In the genomic region with DNA sequence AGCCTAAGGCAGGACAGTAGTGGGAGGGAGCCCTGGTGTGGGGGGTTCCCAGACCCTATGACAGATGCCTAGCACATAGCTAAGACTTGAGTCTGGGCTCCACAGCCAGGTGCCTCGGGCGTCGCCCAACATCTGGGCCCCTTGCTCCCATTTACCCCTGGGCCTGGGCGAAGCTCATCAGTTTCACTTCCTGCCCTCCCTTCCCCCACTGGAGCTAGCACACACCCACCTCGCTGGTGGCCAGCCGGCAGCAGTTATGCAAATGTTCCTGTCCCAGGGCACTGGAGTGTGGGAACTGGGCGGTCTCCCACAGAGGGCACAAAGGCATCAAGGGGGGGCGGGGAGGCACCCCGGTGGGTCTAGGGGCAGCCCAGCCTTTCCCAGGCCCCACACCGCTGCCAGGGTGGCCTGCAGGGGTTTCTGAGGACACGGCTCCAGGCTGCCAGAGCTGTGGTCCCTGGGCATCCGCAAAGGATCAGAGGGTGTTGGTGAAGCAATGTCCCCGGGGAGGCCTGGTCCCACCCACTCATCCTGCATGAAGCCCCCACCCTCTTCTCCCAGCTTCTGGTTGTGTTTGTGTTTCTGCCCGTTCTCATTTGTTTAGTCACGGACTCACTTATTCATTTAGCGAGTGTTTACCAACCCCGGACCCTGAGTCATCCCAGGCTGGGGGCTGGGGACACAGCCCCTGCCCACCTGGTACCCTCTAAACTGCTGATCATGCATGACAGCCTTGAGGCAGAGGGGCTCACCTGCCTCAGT, we compare ENCODE assay signal across 9 cellular contexts. TPM values are rescaled to one million over a fixed set of nuclear protein-coding genes. Genes with fewer than 3 reads are reported as not detected.
A peak's percentile ranks its signal among the peaks of the same experiment; 100 is the strongest.
DNase-seq lines count a peak whose midpoint lies in the region; ATAC-seq, FAIRE-seq and TF ChIP-seq lines count a peak whose summit lies in the region.
"Had no signal": no experiment of that assay in that cellular context is flagged by ENCODE, and none has a peak within 500 bp of the region (broad histone marks: within the 10 kb centered on the region; RNA-seq: fewer than 3 reads in every experiment).

No MANE protein-coding gene starts in this region.

- TF ChIP-seq EP300 in K562 (IDR thresholded peaks at IDR 0.05; ENCODE audit: low read length), result no peak; the same call in 1 of the 2 replicates

- H4K20me1 ChIP-seq in K562 (replicated peaks; ENCODE audit: control insufficient read depth, insufficient read depth, low read length), result no peaks in the 10 kb centered on the region; the same call in 1 of the 2 replicates

- H2AFZ ChIP-seq in K562 (ENCODE audit: low read depth, low read length), result no peak overlapping the region; the same call in 1 of the 2 replicates
- H2AFZ ChIP-seq in mesenchymal stem cell (ENCODE audit: low read depth, low read length), result peak overlapping the region; percentile 20
- H2AFZ ChIP-seq: parathyroid adenoma had no signal

- WGBS in K562 (ENCODE audit: insufficient coverage, low coverage, missing lambda C conversion rate), result 15% methylated on average over 17 of the region's 17 CpGs
- 11% methylated on average over 17 of the region's 17 CpGs for WGBS in mesenchymal stem cell

- H3K14ac ChIP-seq in mesenchymal stem cell (ENCODE audit: low read length in 2 of 2), result no peak overlapping the region

- peak overlapping the region; percentile 17 for H2AK5ac ChIP-seq in mesenchymal stem cell (ENCODE audit: low read length, severe bottlenecking)

- H2BK12ac ChIP-seq in mesenchymal stem cell (ENCODE audit: low read length in 2 of 2), result peak overlapping the region; percentile 23 to 93

- H3K27me3 Mint-ChIP-seq in CD14-positive monocyte (ENCODE audit: low read depth in 3 of 3), result peaks cover 0 to 2% (median 0%) of the 10 kb centered on the region in 3 donors

- H3K4me3 Mint-ChIP-seq in CD14-positive monocyte, result peak overlapping the region; percentile 72 to 79

- H3K27ac Mint-ChIP-seq in CD14-positive monocyte, result peak overlapping the region; percentile 11 to 87 (median 78)

- ATAC-seq in GM18861 (IDR thresholded peaks at IDR 0.05; ENCODE audit: unreplicated experiment), result peak; percentile 54
- ATAC-seq in HG02970 (IDR thresholded peaks at IDR 0.05; ENCODE audit: low FRiP score, unreplicated experiment), result peak; percentile 68
- ATAC-seq in K562, result peak; percentile 75

- H2BK120ac ChIP-seq in mesenchymal stem cell (ENCODE audit: low read depth, low read length), result peak overlapping the region; percentile 4

- no peak for TF ChIP-seq POLR2A in K562 (conservative IDR thresholded peaks at IDR 0.05)

- no peaks in the 10 kb centered on the region for H3K9me3 ChIP-seq in K562 (replicated peaks; ENCODE audit: control insufficient read depth, insufficient read depth, low read depth, low read length)
- H3K9me3 ChIP-seq in mesenchymal stem cell (ENCODE audit: control insufficient read depth, low read length), result no peaks in the 10 kb centered on the region

- BruUV-seq in K562 (replicated peaks; lab: Mats Ljungman, UMichigan), result no TSS peak

- peaks cover 0 to 2% (median 0%) of the 10 kb centered on the region in 7 donors for H3K9me3 Mint-ChIP-seq in CD14-positive monocyte

- peak overlapping the region; percentile 12 to 62 for H3K4ac ChIP-seq in mesenchymal stem cell (ENCODE audit: low read depth in 1 of 2, low read length in 2 of 2)

- H3K27ac ChIP-seq in K562 (ENCODE audit: extremely low read depth, low read depth, low read length) (no peak overlapping the region), mesenchymal stem cell (ENCODE audit: low read length, poor library complexity, severe bottlenecking) (no peak overlapping the region)
- H3K27ac ChIP-seq: parathyroid adenoma had no signal

- peaks cover 34% of the 10 kb centered on the region for H3K4me1 Mint-ChIP-seq in CD14-positive monocyte

- no peaks in the 10 kb centered on the region for H3K79me1 ChIP-seq in mesenchymal stem cell (replicated peaks; ENCODE audit: low read length, poor library complexity, severe bottlenecking)

- peaks cover 27 to 73% of the 10 kb centered on the region in 2 experiments; a peak in 4 of 5 replicates for H3K27me3 ChIP-seq in K562 (ENCODE audit: control insufficient read depth in 2 of 2, insufficient read depth in 2 of 2, low read length in 2 of 2)
- H3K27me3 ChIP-seq in mesenchymal stem cell (ENCODE audit: control insufficient read depth in 1 of 2, insufficient read depth in 1 of 2, low read length in 2 of 2), result no peaks in the 10 kb centered on the region

- H3K36me3 Mint-ChIP-seq in CD14-positive monocyte, result peaks cover 25 to 48% of the 10 kb centered on the region in 2 donors

- intact Hi-C loops in CD14-positive monocyte (cut with micrococcal nuclease), result loop anchor here in 1 of 2 donors (2.0 kb wide), 1 partner anchor 20 kb away; a partner anchor contains a TSS
- intact Hi-C loops in K562 (cut with micrococcal nuclease), result no loop called here

- POLR2A ChIA-PET in K562 (lab: Yijun Ruan, JAX), result interaction anchor here (0.6 to 1.4 kb wide), 5 partner anchors 11 to 727 kb away, joined by 3 to 7 read pairs (median 3); no protein-coding TSS in a partner anchor

- peak overlapping the region; percentile 87 for H4K8ac ChIP-seq in mesenchymal stem cell (ENCODE audit: low read length)

- H3K4me3 ChIP-seq in K562 (no peak overlapping the region), mesenchymal stem cell (ENCODE audit: insufficient read depth in 1 of 2, low read depth in 1 of 2, low read length in 2 of 2) (no peak overlapping the region)

- H4K91ac ChIP-seq in mesenchymal stem cell (ENCODE audit: low read length), result peak overlapping the region; percentile 88

- no peak for FAIRE-seq in K562 (lab: Jason Lieb, UNC)

- H2BK5ac ChIP-seq in mesenchymal stem cell (ENCODE audit: low read depth, low read length, poor library complexity, severe bottlenecking), result no peak overlapping the region

- in situ Hi-C loops in K562 (cut with MboI), result loop anchor here (25.0 kb wide), 1 partner anchor 355 kb away; a partner anchor contains a TSS

- TF ChIP-seq CTCF in CD14-positive monocyte (IDR thresholded peaks at IDR 0.05) (no peak), K562 (IDR thresholded peaks at IDR 0.05 in 2 of 3, conservative IDR thresholded peaks at IDR 0.05 in 1 of 3; ENCODE audit: insufficient read depth in 2 of 3, low read depth in 1 of 3, low read length in 3 of 3) (no peak)

- H3K79me2 ChIP-seq in K562 (ENCODE audit: control insufficient read depth, insufficient read depth, low read length), result no peaks in the 10 kb centered on the region
- H3K79me2 ChIP-seq: parathyroid adenoma had no signal

- H3K4me2 ChIP-seq in K562 (ENCODE audit: insufficient read depth, low read length) (no peak overlapping the region), mesenchymal stem cell (ENCODE audit: low read length, poor library complexity, severe bottlenecking) (peak overlapping the region; percentile 30)

- CTCF ChIA-PET in K562 (lab: Yijun Ruan, JAX; ENCODE audit: low intra/inter-chr PET ratio), result no interaction called here

- peak overlapping the region in 1 of 2 experiments; percentile 83; a peak in 2 of 4 replicates for H3K9ac ChIP-seq in K562 (ENCODE audit: insufficient read depth in 1 of 2, low read depth in 2 of 2, low read length in 2 of 2)
- no peak overlapping the region for H3K9ac ChIP-seq in mesenchymal stem cell (ENCODE audit: low read length)
- H3K9ac ChIP-seq: parathyroid adenoma had no signal

- no peak overlapping the region for H3K23ac ChIP-seq in mesenchymal stem cell (ENCODE audit: low read length in 2 of 2)

- no peak for TF ChIP-seq RAD21 in K562 (CRISPR knock-in tag; conservative IDR thresholded peaks at IDR 0.05 in 1 of 2, IDR thresholded peaks at IDR 0.05 in 1 of 2)

- H3K4me1 ChIP-seq in K562 (replicated peaks in 1 of 2; ENCODE audit: control insufficient read depth in 2 of 2, insufficient read depth in 2 of 2, low read length in 2 of 2) (peaks cover 0 to 19% of the 10 kb centered on the region in 2 experiments; a peak in 2 of 5 replicates), mesenchymal stem cell (ENCODE audit: control insufficient read depth, insufficient read depth, low read depth, low read length) (peaks cover 29% of the 10 kb centered on the region)
- H3K4me1 ChIP-seq: parathyroid adenoma had no signal

- H2BK15ac ChIP-seq in mesenchymal stem cell (ENCODE audit: low read depth, poor library complexity, severe bottlenecking), result peak overlapping the region; percentile 60

- H3K18ac ChIP-seq in mesenchymal stem cell (ENCODE audit: low read depth in 1 of 2, low read length in 2 of 2), result peak overlapping the region; percentile 44 to 95

- no peaks in the 10 kb centered on the region for H3K9me1 ChIP-seq in K562 (ENCODE audit: control insufficient read depth, insufficient read depth, low read length)

- H3K36me3 ChIP-seq in K562 (ENCODE audit: control insufficient read depth, insufficient read depth, low read length) (no peaks in the 10 kb centered on the region), mesenchymal stem cell (ENCODE audit: control insufficient read depth in 1 of 2, insufficient read depth in 2 of 2, low read depth in 1 of 2, low read length in 2 of 2) (peaks cover 0 to 7% of the 10 kb centered on the region in 2 experiments)

- DNase-seq in CD14-positive monocyte (ENCODE audit: low spot score) (peak; percentile 87), NCI-H69 (lab: John Stamatoyannopoulos, UW) (peak; percentile 94), K562 (ENCODE audit: extremely low read depth in 1 of 4, low spot score in 3 of 4) (peak in 1 of 4 experiments; percentile 30), mesenchymal stem cell (peak; percentile 88), SW 1271 (lab: John Stamatoyannopoulos, UW) (no peak), NCI-H146 treated with DMSO at 0.1 percent for 48 hours (lab: John Stamatoyannopoulos, UW; ENCODE audit: unreplicated experiment) (no peak)

RNA-seq across cellular contexts. Expression of a gene that starts 20.4 kb away (rescaled TPM):
- polyA plus RNA-seq in CD14-positive monocyte, result 1 to 10 TPM; 3.8 to 4.7 TPM
- 0.72 TPM in 1 of 2 replicates, not detected in the other for total RNA-seq in K562 (2011; cell fraction: chromatin; rRNA removed; ENCODE audit: low replicate concordance)
- 0.66 and 1.0 TPM in 2 replicates for total RNA-seq in K562 (2011; cell fraction: nucleolus; rRNA removed)
- 0.22 and 0.31 TPM in 2 replicates for total RNA-seq in K562 (2011; cell fraction: nucleoplasm; rRNA removed)
- total RNA-seq in K562 (2014; rRNA removed), result 0.68 TPM in 1 of 2 replicates, not detected in the other
- not detected in 2 replicates for total RNA-seq in K562 (2014; rRNA removed; fragmentation: Illumina TruSeq; extraction: Trizol)
- total RNA-seq in K562 (2015; rRNA removed; fragmentation: Illumina TruSeq; extraction: Trizol), result 0.08 TPM in 1 of 2 replicates, not detected in the other
- 0.34 and 0.89 TPM in 2 replicates for total RNA-seq in K562 (2021)
- polyA plus RNA-seq in K562 (2011; rRNA removed), result 0.03 and 0.07 TPM in 2 replicates
- polyA plus RNA-seq in K562 (2011; cell fraction: cytosol; rRNA removed), result 0.13 and 0.64 TPM in 2 replicates
- polyA plus RNA-seq in K562 (2011; cell fraction: nucleus; rRNA removed), result 0.14 and 0.36 TPM in 2 replicates
- polyA plus RNA-seq in K562 (2012), result 0.14 and 0.46 TPM in 2 replicates
- polyA plus RNA-seq in K562 (2014; fragmentation: Illumina TruSeq; extraction: Trizol), result 0.07 and 0.08 TPM in 2 replicates
- polyA plus RNA-seq in K562 (2014; fragmentation: Nextera tagmentation; extraction: Ambion mirVana), result not detected
- 0.07 and 0.12 TPM in 2 replicates for polyA plus RNA-seq in K562 (2014; rRNA removed)
- 0.18 TPM in 1 of 2 replicates, not detected in the other for polyA minus RNA-seq in K562 (2011; rRNA and poly(A)+ RNA removed)
- polyA minus RNA-seq in K562 (2011; cell fraction: cytosol; rRNA and poly(A)+ RNA removed), result 0.38 TPM in 1 of 2 replicates, not detected in the other
- polyA minus RNA-seq in K562 (2011; cell fraction: nucleus; rRNA and poly(A)+ RNA removed), result 0.22 and 0.40 TPM in 2 replicates
- 2.3 TPM for polyA plus RNA-seq in mesenchymal stem cell (2013, experiment 1 of 2)
- 1.9 TPM for polyA plus RNA-seq in mesenchymal stem cell (2013, experiment 2 of 2)

RNA-seq across cellular contexts. Expression of a gene that starts 49.1 kb away (rescaled TPM):
- polyA plus RNA-seq in CD14-positive monocyte (under 1 TPM; 0.12 to 0.29 TPM), K562 (2011; rRNA removed) (not detected in 2 replicates), K562 (2014; fragmentation: Illumina TruSeq; extraction: Trizol) (not detected in 2 replicates), K562 (2014; fragmentation: Nextera tagmentation; extraction: Ambion mirVana) (under 1 TPM; 0.24 to 0.35 TPM), K562 (2014; rRNA removed) (not detected in 2 replicates)
- 0.23 and 0.65 TPM in 2 replicates for total RNA-seq in K562 (2011; cell fraction: chromatin; rRNA removed; ENCODE audit: low replicate concordance)
- not detected in 2 replicates for total RNA-seq in K562 (2011; cell fraction: nucleolus; rRNA removed)
- total RNA-seq in K562 (2011; cell fraction: nucleoplasm; rRNA removed), result 0.38 TPM in 1 of 2 replicates, not detected in the other
- total RNA-seq in K562 (2014; rRNA removed) (not detected in 2 replicates), K562 (2014; rRNA removed; fragmentation: Illumina TruSeq; extraction: Trizol) (not detected in 2 replicates), K562 (2015; rRNA removed; fragmentation: Illumina TruSeq; extraction: Trizol) (not detected in 2 replicates), K562 (2021) (not detected in 2 replicates)
- not detected in 2 replicates for polyA plus RNA-seq in K562 (2011; cell fraction: cytosol; rRNA removed)
- polyA plus RNA-seq in K562 (2011; cell fraction: nucleus; rRNA removed), result not detected in 2 replicates
- polyA plus RNA-seq in K562 (2012), result 2.1 and 2.9 TPM in 2 replicates
- polyA minus RNA-seq in K562 (2011; rRNA and poly(A)+ RNA removed), result not detected in 2 replicates
- polyA minus RNA-seq in K562 (2011; cell fraction: cytosol; rRNA and poly(A)+ RNA removed), result not detected in 2 replicates
- not detected in 2 replicates for polyA minus RNA-seq in K562 (2011; cell fraction: nucleus; rRNA and poly(A)+ RNA removed)
- not detected for polyA plus RNA-seq in mesenchymal stem cell (2013, experiment 1 of 2)
- not detected for polyA plus RNA-seq in mesenchymal stem cell (2013, experiment 2 of 2)

Comparison
In these comparisons a context has a peak if more than half of its experiments do, and no peak if none do; other contexts are left out.
1. DNase-seq: peak in CD14-positive monocyte (single experiment), NCI-H69 (single experiment) and mesenchymal stem cell (single experiment); none in SW 1271 (0 of 2) and NCI-H146 treated with DMSO at 0.1 percent for 48 hours (single experiment).
2. Peak in every context shown above with its lines, with median percentiles within 50 percentile points of each other: ATAC-seq.